32 cellular contexts compared by ENCODE assay signal in the genomic region with DNA sequence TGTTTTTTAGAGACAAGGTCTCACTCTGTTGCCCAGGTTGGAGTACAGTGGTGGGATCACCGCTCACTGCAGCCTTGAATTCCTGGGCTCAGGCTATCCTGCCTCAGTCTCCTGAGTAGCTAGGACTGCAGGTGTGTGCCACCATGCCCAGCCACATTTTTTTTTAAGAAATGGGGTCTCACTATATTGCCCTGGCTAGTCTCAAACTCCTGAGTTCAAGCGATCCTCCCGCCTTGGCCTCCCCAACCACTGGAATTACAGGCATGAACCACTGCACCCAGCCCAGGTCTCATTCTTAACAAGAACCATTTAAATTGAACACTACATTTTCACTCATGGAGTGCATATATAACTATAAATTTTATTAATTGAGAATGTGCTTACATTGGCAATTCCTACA.
"Had no signal": no experiment of that assay in that cellular context is flagged by ENCODE, and none has a peak within 500 bp of the region (broad histone marks: within the 10 kb centered on the region; RNA-seq: fewer than 3 reads in every experiment).

No MANE protein-coding gene starts in this region.

- H3K36me3 ChIP-seq: ovary, uterus had no signal

- DNase-seq: naive thymus-derived CD8-positive, alpha-beta T cell; nephron progenitor cell; occipital lobe; ovary; posterior cingulate gyrus; psoas muscle; right cardiac atrium; spleen; stimulated activated CD4-positive, alpha-beta T cell treated with anti-CD3 and anti-CD28 coated beads, Interleukin-12 subunit alpha, Interleukin-12 subunit beta, amount 100 ng/mL, for 4 hours; stimulated activated CD4-positive, alpha-beta T cell treated with anti-CD3 and anti-CD28 coated beads, Interleukin-1b, Interleukin-23, amount 100 ng/mL, for 48 hours; stimulated activated CD4-positive, alpha-beta T cell treated with anti-CD3 and anti-CD28 coated beads, Interleukin-4, amount 100 ng/mL, for 1 hour; stimulated activated CD4-positive, alpha-beta T cell treated with anti-CD3 and anti-CD28 coated beads, Interleukin-4, amount 100 ng/mL, for 4 hours; stimulated activated CD8-positive, alpha-beta memory T cell treated with anti-CD3 and anti-CD28 coated beads, Interleukin-4, amount 100 ng/mL, for 48 hours; stimulated activated naive CD4-positive, alpha-beta T cell; stimulated activated naive CD8-positive, alpha-beta T cell treated with anti-CD3 and anti-CD28 coated beads, Interleukin-15, amount 100 ng/mL, for 72 hours; stimulated activated naive CD8-positive, alpha-beta T cell treated with anti-CD3 and anti-CD28 coated beads, Interleukin-15, Interleukin-2, amounts not matched to agents 100 U/mL and 50 U/mL, for 24 hours; substantia nigra; testis; tibial artery; transverse colon; upper lobe of right lung; uterus had no signal

- H3K27ac Mint-ChIP-seq: natural killer cell treated with Interleukin-12 subunit alpha and Interleukin-12 subunit beta and Interleukin-15 and Interleukin-18, amount 100 ng/mL, for 72 hours; nephron progenitor cell; stimulated activated memory B cell treated with anti-CD40 and anti-IgM and Interleukin-4, amounts not matched to agents 10 μg/mL and 1 μg/mL and 100 μg/mL, for 72 hours; type B pancreatic cell had no signal

- H3K79me2 ChIP-seq: parathyroid adenoma had no signal

- H3K27me3 Mint-ChIP-seq: naive thymus-derived CD8-positive, alpha-beta T cell; natural killer cell treated with Interleukin-12 subunit alpha and Interleukin-12 subunit beta and Interleukin-15 and Interleukin-18, amount 100 ng/mL, for 72 hours; progenitor cell of endocrine pancreas; stimulated activated memory B cell treated with anti-CD40 and anti-IgM and Interleukin-4, amounts not matched to agents 10 μg/mL and 1 μg/mL and 100 μg/mL, for 72 hours; stimulated activated naive CD8-positive, alpha-beta T cell treated with anti-CD3 and anti-CD28 coated beads, Interleukin-15, amount 100 ng/mL, for 72 hours; type B pancreatic cell had no signal

- H3K4me1 Mint-ChIP-seq: nephron progenitor cell; neural crest cell; stimulated activated memory B cell treated with anti-CD40 and anti-IgM and Interleukin-4, amounts not matched to agents 10 μg/mL and 1 μg/mL and 100 μg/mL, for 72 hours; stimulated activated naive CD8-positive, alpha-beta T cell treated with anti-CD3 and anti-CD28 coated beads, Interleukin-15, amount 100 ng/mL, for 72 hours had no signal

- H3K27ac ChIP-seq: ovary, parathyroid adenoma, psoas muscle, skin epidermis, spleen, suprapubic skin, testis, tibial artery, transverse colon, upper lobe of right lung, uterus had no signal

- H3K4me1 ChIP-seq: parathyroid adenoma, psoas muscle, spleen, suprapubic skin, testis, tibial artery, transverse colon, upper lobe of right lung, uterus had no signal

- H3K9ac ChIP-seq: parathyroid adenoma had no signal

- H3K4me2 ChIP-seq: smooth muscle cell had no signal

- H3K4me3 ChIP-seq: ovary, psoas muscle, skin epidermis, smooth muscle cell, spleen, suprapubic skin, testis, tibial artery, transverse colon, upper lobe of right lung, uterus had no signal

- H3K9me3 Mint-ChIP-seq: naive thymus-derived CD8-positive, alpha-beta T cell; natural killer cell treated with Interleukin-12 subunit alpha and Interleukin-12 subunit beta and Interleukin-15 and Interleukin-18, amount 100 ng/mL, for 72 hours; nephron progenitor cell; neural crest cell; stimulated activated memory B cell treated with anti-CD40 and anti-IgM and Interleukin-4, amounts not matched to agents 10 μg/mL and 1 μg/mL and 100 μg/mL, for 72 hours; stimulated activated naive CD8-positive, alpha-beta T cell treated with anti-CD3 and anti-CD28 coated beads, Interleukin-15, amount 100 ng/mL, for 72 hours; type B pancreatic cell had no signal

- H3K4me3 Mint-ChIP-seq: naive thymus-derived CD8-positive, alpha-beta T cell; natural killer cell treated with Interleukin-12 subunit alpha and Interleukin-12 subunit beta and Interleukin-15 and Interleukin-18, amount 100 ng/mL, for 72 hours; nephron progenitor cell; neural crest cell; stimulated activated memory B cell treated with anti-CD40 and anti-IgM and Interleukin-4, amounts not matched to agents 10 μg/mL and 1 μg/mL and 100 μg/mL, for 72 hours; stimulated activated naive CD8-positive, alpha-beta T cell treated with anti-CD3 and anti-CD28 coated beads, Interleukin-15, amount 100 ng/mL, for 72 hours; type B pancreatic cell had no signal

- ATAC-seq: naive thymus-derived CD8-positive, alpha-beta T cell; natural killer cell treated with Interleukin-12 subunit alpha and Interleukin-12 subunit beta and Interleukin-15 and Interleukin-18, amount 100 ng/mL, for 72 hours; psoas muscle; right cardiac atrium; sciatic nerve; stimulated activated memory B cell treated with anti-CD40 and anti-IgM and Interleukin-4, amounts not matched to agents 10 μg/mL and 1 μg/mL and 100 μg/mL, for 72 hours; stimulated activated naive CD8-positive, alpha-beta T cell treated with anti-CD3 and anti-CD28 coated beads, Interleukin-15, amount 100 ng/mL, for 72 hours; stimulated activated naive CD8-positive, alpha-beta T cell treated with anti-CD3 and anti-CD28 coated beads, Interleukin-15, Interleukin-2, amounts not matched to agents 100 U/mL and 50 U/mL, for 24 hours; upper lobe of right lung had no signal

- H3K27me3 ChIP-seq: ovary, spleen, suprapubic skin, testis, tibial artery, transverse colon, upper lobe of right lung, uterus had no signal

- H3K9me3 ChIP-seq: ovary, psoas muscle, spleen, suprapubic skin, testis, tibial artery, transverse colon, upper lobe of right lung, uterus had no signal

- H2AFZ ChIP-seq: parathyroid adenoma had no signal
